In the genomic region with DNA sequence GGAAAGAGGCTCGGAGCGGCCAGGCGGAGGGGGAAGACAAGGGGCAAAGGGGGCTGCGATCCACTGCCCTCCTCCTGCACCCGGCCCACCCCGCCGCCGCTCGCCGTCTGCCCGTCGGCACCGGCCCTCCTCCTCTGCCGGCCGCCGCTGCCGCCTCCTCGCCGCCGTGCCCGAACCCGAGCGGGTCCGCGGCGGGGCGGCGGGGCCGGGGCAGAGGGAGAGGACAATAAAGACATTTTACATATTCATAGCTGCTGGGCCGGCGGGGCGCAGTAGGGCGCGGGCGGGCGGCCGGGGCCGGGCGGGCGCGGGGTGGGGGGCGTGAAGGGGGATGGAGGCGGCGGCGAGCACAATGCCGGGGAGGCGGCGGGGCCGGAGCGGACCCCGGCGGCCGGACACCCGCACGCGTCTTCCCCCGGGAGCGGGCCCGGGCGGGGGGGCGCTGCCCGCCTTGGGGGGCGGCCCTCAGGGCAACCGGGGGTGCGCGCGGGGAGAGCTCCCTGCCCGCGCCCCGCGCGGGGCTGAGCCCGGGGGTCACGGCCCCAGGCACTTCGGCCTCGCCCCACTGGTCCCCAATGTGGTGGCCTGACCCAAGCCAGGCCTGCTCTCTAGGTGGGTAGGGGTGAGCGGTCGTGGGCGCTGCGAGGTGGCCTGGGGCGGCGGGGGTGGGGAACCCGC, we compare ENCODE assay signal across 8 cellular contexts. TPM values are rescaled to one million over a fixed set of nuclear protein-coding genes. Genes with fewer than 3 reads are reported as not detected.
DNase-seq lines count a peak whose midpoint lies in the region; ATAC-seq and TF ChIP-seq lines count a peak whose summit lies in the region.

No MANE protein-coding gene starts in this region.

- H3K27ac Mint-ChIP-seq in CD8-positive, alpha-beta T cell = peak overlapping the region; percentile 96
- H3K27ac Mint-ChIP-seq in activated T-cell treated with anti-CD3 and anti-CD28 coated beads, Interleukin-2, amount 50 U/mL, for 72 hours = no peak overlapping the region
- peak overlapping the region; percentile 95 for H3K27ac Mint-ChIP-seq in progenitor cell of endocrine pancreas

- H3K4me3 ChIP-seq in CD8-positive, alpha-beta T cell (ENCODE audit: low read depth, low read length) = peak overlapping the region; percentile 71

- H3K4me1 Mint-ChIP-seq in CD8-positive, alpha-beta T cell (ENCODE audit: low read depth) = peaks cover 46% of the 10 kb centered on the region
- peaks cover 60% of the 10 kb centered on the region for H3K4me1 Mint-ChIP-seq in activated T-cell treated with anti-CD3 and anti-CD28 coated beads, Interleukin-2, amount 50 U/mL, for 72 hours (ENCODE audit: low read depth)
- H3K4me1 Mint-ChIP-seq in progenitor cell of endocrine pancreas (ENCODE audit: low read depth) = peaks cover 23% of the 10 kb centered on the region

- no peak for TF ChIP-seq CTCF in CD8-positive, alpha-beta T cell (IDR thresholded peaks at IDR 0.05)
- TF ChIP-seq CTCF in progenitor cell of endocrine pancreas (IDR thresholded peaks at IDR 0.05; ENCODE audit: unreplicated experiment) = no peak

- peak overlapping the region; percentile 97 for H3K4me3 Mint-ChIP-seq in CD8-positive, alpha-beta T cell
- peak overlapping the region; percentile 87 to 97 for H3K4me3 Mint-ChIP-seq in activated T-cell treated with anti-CD3 and anti-CD28 coated beads, Interleukin-2, amount 50 U/mL, for 72 hours
- peak overlapping the region; percentile 88 for H3K4me3 Mint-ChIP-seq in progenitor cell of endocrine pancreas (ENCODE audit: low read depth)

- H3K27me3 Mint-ChIP-seq in CD8-positive, alpha-beta T cell (ENCODE audit: low read depth) = no peaks in the 10 kb centered on the region
- H3K27me3 Mint-ChIP-seq in activated T-cell treated with anti-CD3 and anti-CD28 coated beads, Interleukin-2, amount 50 U/mL, for 72 hours (ENCODE audit: low read depth) = no peaks in the 10 kb centered on the region
- no peaks in the 10 kb centered on the region for H3K27me3 Mint-ChIP-seq in progenitor cell of endocrine pancreas

- H3K36me3 ChIP-seq in CD8-positive, alpha-beta T cell (ENCODE audit: insufficient read depth, low read length) = no peaks in the 10 kb centered on the region

- H3K9me3 Mint-ChIP-seq in CD8-positive, alpha-beta T cell = peaks cover 2% of the 10 kb centered on the region
- H3K9me3 Mint-ChIP-seq in activated T-cell treated with anti-CD3 and anti-CD28 coated beads, Interleukin-2, amount 50 U/mL, for 72 hours = no peaks in the 10 kb centered on the region
- peaks cover 5% of the 10 kb centered on the region for H3K9me3 Mint-ChIP-seq in progenitor cell of endocrine pancreas (ENCODE audit: low read depth)

- DNase-seq in CD8-positive, alpha-beta T cell = peak in 4 of 7 experiments; percentile 1 to 26 (median 6)
- DNase-seq in activated T-cell treated with anti-CD3 and anti-CD28 coated beads, Interleukin-2, amount 50 U/mL, for 72 hours = peak; percentile 48 to 60
- DNase-seq in glomerular visceral epithelial cell (ENCODE audit: extremely low spot score) (peak; percentile 43), progenitor cell of endocrine pancreas (ENCODE audit: low spot score, unreplicated experiment) (peak; percentile 46), NCI-H1436 treated with DMSO at 0.1 percent for 48 hours (lab: John Stamatoyannopoulos, UW) (no peak)
- no peak for DNase-seq in central memory CD4-positive, alpha-beta T cell

- H3K9me3 ChIP-seq in CD8-positive, alpha-beta T cell (ENCODE audit: low read length) = no peaks in the 10 kb centered on the region

- intact Hi-C loops in CD8-positive, alpha-beta T cell (cut with DNase I, micrococcal nuclease) = loop anchor here (2.0 to 5.0 kb wide), 10 partner anchors 48 to 958 kb away; partner anchors contain the start of genes POGK (in 1 of the 2), TADA1 (in 1 of the 2) and TIPRL (in 1 of the 2)

- no peaks in the 10 kb centered on the region for H3K27me3 ChIP-seq in CD8-positive, alpha-beta T cell (ENCODE audit: insufficient read depth, low read length)

- H3K27ac ChIP-seq in CD8-positive, alpha-beta T cell (ENCODE audit: low read depth, low read length) = peak overlapping the region; percentile 80

- H3K4me1 ChIP-seq in CD8-positive, alpha-beta T cell (ENCODE audit: insufficient read depth, low read length) = peaks cover 23% of the 10 kb centered on the region

- POLR2A ChIA-PET in CD8-positive, alpha-beta T cell (lab: Charles Lee) = interaction anchor here (0.8 to 2.1 kb wide), 9 partner anchors 46 to 408 kb away, joined by 3 to 24 read pairs (median 3); partner anchors contain the start of genes CD247 and POGK

- H3K36me3 Mint-ChIP-seq in CD8-positive, alpha-beta T cell = peaks cover 14% of the 10 kb centered on the region
- peaks cover 2 to 7% of the 10 kb centered on the region in 2 donors for H3K36me3 Mint-ChIP-seq in activated T-cell treated with anti-CD3 and anti-CD28 coated beads, Interleukin-2, amount 50 U/mL, for 72 hours (ENCODE audit: insufficient read depth in 2 of 2)
- H3K36me3 Mint-ChIP-seq in progenitor cell of endocrine pancreas (ENCODE audit: insufficient read depth) = no peaks in the 10 kb centered on the region

- CTCF ChIA-PET in CD8-positive, alpha-beta T cell (lab: Charles Lee) = interaction anchor here (0.9 to 3.3 kb wide), 7 partner anchors 47 to 334 kb away, joined by 3 to 8 read pairs (median 3); no protein-coding TSS in a partner anchor

- no peak for ATAC-seq in CD8-positive, alpha-beta T cell
- peak; percentile 19 for ATAC-seq in GM19452 (IDR thresholded peaks at IDR 0.05; ENCODE audit: unreplicated experiment)
- peak; percentile 17 for ATAC-seq in HG03521 (IDR thresholded peaks at IDR 0.05; ENCODE audit: unreplicated experiment)
- ATAC-seq in activated T-cell treated with anti-CD3 and anti-CD28 coated beads, Interleukin-2, amount 50 U/mL, for 72 hours (replicated peaks in 1 of 2) = peak; percentile 12 to 17

RNA-seq across cellular contexts. Expression of gene POU2F1, which starts 0.6 kb away (rescaled TPM):
- total RNA-seq in CD8-positive, alpha-beta T cell = 10 to 100 TPM; 18.5 to 23.9 TPM
- total RNA-seq in activated T-cell treated with anti-CD3 and anti-CD28 coated beads, Interleukin-2, amount 50 U/mL, for 72 hours = 10 to 100 TPM; 29.4 to 39.6 TPM
- 36.1 and 39.2 TPM in 2 replicates for total RNA-seq in progenitor cell of endocrine pancreas

Comparison
In these comparisons a context has a peak if more than half of its experiments do, and no peak if none do; other contexts are left out.
1. DNase-seq: peak in CD8-positive, alpha-beta T cell (4 of 7), activated T-cell treated with anti-CD3 and anti-CD28 coated beads, Interleukin-2, amount 50 U/mL, for 72 hours (2 of 2), glomerular visceral epithelial cell (single experiment) and progenitor cell of endocrine pancreas (single experiment); none in central memory CD4-positive, alpha-beta T cell (single experiment) and NCI-H1436 treated with DMSO at 0.1 percent for 48 hours (single experiment).
2. Peak in every context shown above with its lines, with median percentiles within 50 percentile points of each other: H3K4me3 Mint-ChIP-seq.